Comparison of ENCODE assay signal across 1 cellular context in the genomic region with DNA sequence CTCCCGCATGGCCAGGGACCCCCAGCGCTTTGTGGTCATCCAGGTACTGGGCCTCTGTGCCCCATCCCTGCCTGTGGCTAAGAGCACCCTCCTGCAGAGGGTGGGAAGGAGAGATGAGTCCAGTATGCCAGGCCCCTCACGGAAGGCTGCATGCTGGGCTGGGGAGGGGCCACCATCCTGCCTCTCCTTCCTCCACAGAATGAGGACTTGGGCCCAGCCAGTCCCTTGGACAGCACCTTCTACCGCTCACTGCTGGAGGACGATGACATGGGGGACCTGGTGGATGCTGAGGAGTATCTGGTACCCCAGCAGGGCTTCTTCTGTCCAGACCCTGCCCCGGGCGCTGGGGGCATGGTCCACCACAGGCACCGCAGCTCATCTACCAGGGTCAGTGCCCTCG.
TF ChIP-seq lines count a peak whose summit lies in the region.

No MANE protein-coding gene starts in this region.

TF ChIP-seq in HepG2, 621 proteins besides CTCF, POLR2A, EP300 and RAD21:
- TF ChIP-seq ZNF768 (CRISPR knock-in tag; IDR thresholded peaks at IDR 0.05): 0 out of 2 replicates have a peak, but pooled peaks have one; percentile 15
- TF ChIP-seq, protein P1, sequence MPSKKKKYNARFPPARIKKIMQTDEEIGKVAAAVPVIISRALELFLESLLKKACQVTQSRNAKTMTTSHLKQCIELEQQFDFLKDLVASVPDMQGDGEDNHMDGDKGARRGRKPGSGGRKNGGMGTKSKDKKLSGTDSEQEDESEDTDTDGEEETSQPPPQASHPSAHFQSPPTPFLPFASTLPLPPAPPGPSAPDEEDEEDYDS (CRISPR knock-in tag; IDR thresholded peaks at IDR 0.05): no peak
- TF ChIP-seq AGO2 (optimal IDR thresholded peaks at IDR 0.05; ENCODE audit: low read depth, low read length): peak; percentile 83
- no peak for TF ChIP-seq NFAT5 (CRISPR knock-in tag; IDR thresholded peaks at IDR 0.05)
- 0 out of 2 replicates have a peak, but pooled peaks have one; percentile 10 for TF ChIP-seq PAF1 (CRISPR knock-in tag; IDR thresholded peaks at IDR 0.05)
- peak; percentile 65 for TF ChIP-seq RBM22 (optimal IDR thresholded peaks at IDR 0.05; ENCODE audit: low read length)
- TF ChIP-seq ZKSCAN5 (CRISPR knock-in tag; IDR thresholded peaks at IDR 0.05): no peak
